Comparison of ENCODE assay signal across 23 cellular contexts in genomic region chr22:19244600-19245352, GRCh38.
"Had no signal": no experiment of that assay in that cellular context is flagged by ENCODE, and none has a peak within 500 bp of the region (broad histone marks: within the 10 kb centered on the region; RNA-seq: fewer than 3 reads in every experiment).

No MANE protein-coding gene starts in this region.

- H3K9me3 Mint-ChIP-seq: activated naive CD8-positive, alpha-beta T cell treated with anti-CD3 and anti-CD28 coated beads, Interleukin-2, amount 10 ng/mL, durations not matched to agents 7 days and 5 days; activated T-helper 17 cell treated with anti-CD3 and anti-CD28 coated beads, Interleukin-2, amount 50 U/mL, for 72 hours; endodermal cell; naive B cell; neural progenitor cell; stimulated activated memory B cell treated with anti-CD40 and anti-IgM and Interleukin-4, amounts not matched to agents 10 μg/mL and 1 μg/mL and 100 μg/mL, for 72 hours; T-helper 1 cell treated with Interleukin-12 subunit alpha and Interleukin-12 subunit beta and Interleukin-4 antibody, amounts not matched to agents 30 μg/mL and 1 μg/mL, for 36 hours had no signal

- ATAC-seq: activated T-helper 17 cell treated with anti-CD3 and anti-CD28 coated beads, Interleukin-2, amount 50 U/mL, for 72 hours; left cardiac atrium; mucosa of descending colon; stimulated activated memory B cell treated with anti-CD40 and anti-IgM and Interleukin-4, amounts not matched to agents 10 μg/mL and 1 μg/mL and 100 μg/mL, for 72 hours had no signal

- H3K27me3 Mint-ChIP-seq: naive B cell had no signal

- H3K27ac Mint-ChIP-seq: activated naive CD8-positive, alpha-beta T cell treated with anti-CD3 and anti-CD28 coated beads, Interleukin-2, amount 10 ng/mL, durations not matched to agents 7 days and 5 days; activated T-helper 17 cell treated with anti-CD3 and anti-CD28 coated beads, Interleukin-2, amount 50 U/mL, for 72 hours; endodermal cell; neural progenitor cell; stimulated activated memory B cell treated with anti-CD40 and anti-IgM and Interleukin-4, amounts not matched to agents 10 μg/mL and 1 μg/mL and 100 μg/mL, for 72 hours; T-helper 1 cell treated with Interleukin-12 subunit alpha and Interleukin-12 subunit beta and Interleukin-4 antibody, amounts not matched to agents 30 μg/mL and 1 μg/mL, for 36 hours had no signal

- H3K4me1 Mint-ChIP-seq: activated T-helper 17 cell treated with anti-CD3 and anti-CD28 coated beads, Interleukin-2, amount 50 U/mL, for 72 hours; endodermal cell; neural progenitor cell; stimulated activated memory B cell treated with anti-CD40 and anti-IgM and Interleukin-4, amounts not matched to agents 10 μg/mL and 1 μg/mL and 100 μg/mL, for 72 hours had no signal

- H3K36me3 Mint-ChIP-seq: activated naive CD8-positive, alpha-beta T cell treated with anti-CD3 and anti-CD28 coated beads, Interleukin-2, amount 10 ng/mL, durations not matched to agents 7 days and 5 days; naive B cell; stimulated activated memory B cell treated with anti-CD40 and anti-IgM and Interleukin-4, amounts not matched to agents 10 μg/mL and 1 μg/mL and 100 μg/mL, for 72 hours had no signal

- H3K4me3 Mint-ChIP-seq: activated naive CD8-positive, alpha-beta T cell treated with anti-CD3 and anti-CD28 coated beads, Interleukin-2, amount 10 ng/mL, durations not matched to agents 7 days and 5 days; activated T-helper 17 cell treated with anti-CD3 and anti-CD28 coated beads, Interleukin-2, amount 50 U/mL, for 72 hours; endodermal cell; naive B cell; neural progenitor cell; stimulated activated memory B cell treated with anti-CD40 and anti-IgM and Interleukin-4, amounts not matched to agents 10 μg/mL and 1 μg/mL and 100 μg/mL, for 72 hours; T-helper 1 cell treated with Interleukin-12 subunit alpha and Interleukin-12 subunit beta and Interleukin-4 antibody, amounts not matched to agents 30 μg/mL and 1 μg/mL, for 36 hours had no signal

- DNase-seq: activated CD4-positive, alpha-beta T cell treated with anti-CD3 and anti-CD28 coated beads, Interleukin-2, amount 50 U/mL, for 48 hours; activated CD4-positive, CD25-positive, alpha-beta regulatory T cell treated with anti-CD3 and anti-CD28 coated beads, Interleukin-2, amount 50 U/mL, for 72 hours; activated naive CD4-positive, alpha-beta T cell treated with Interleukin-2 at 50 U/mL for 16 hours; activated naive CD8-positive, alpha-beta T cell treated with anti-CD3 and anti-CD28 coated beads, Interleukin-2, amount 10 ng/mL, durations not matched to agents 7 days and 5 days; activated T-cell treated with anti-CD3 and anti-CD28 coated beads, Interleukin-2, amount 50 U/mL, for 1 hour; anterior cingulate cortex; brain microvascular endothelial cell; central memory CD4-positive, alpha-beta T cell; colonic mucosa; endodermal cell; foreskin fibroblast; left cardiac atrium; mesenchymal stem cell; mucosa of descending colon; naive B cell; spleen; stimulated activated CD4-positive, alpha-beta T cell treated with anti-CD3 and anti-CD28 coated beads, Interleukin-4, amount 100 ng/mL, for 4 hours; testis; upper lobe of left lung had no signal
